Comparison of ENCODE assay signal across 12 cellular contexts in genomic region chr1:24107462-24108225, GRCh38. TPM values are rescaled to one million over a fixed set of nuclear protein-coding genes. Genes with fewer than 3 reads are reported as not detected.
DNase-seq lines count a peak whose midpoint lies in the region; ATAC-seq and TF ChIP-seq lines count a peak whose summit lies in the region.
"Had no signal": no experiment of that assay in that cellular context is flagged by ENCODE, and none has a peak within 500 bp of the region (broad histone marks: within the 10 kb centered on the region; RNA-seq: fewer than 3 reads in every experiment).

No MANE protein-coding gene starts in this region.

- H3K9ac ChIP-seq in smooth muscle cell (ENCODE audit: low read depth) = peak overlapping the region; percentile 54

- H3K79me2 ChIP-seq in smooth muscle cell (ENCODE audit: low read depth) = no peaks in the 10 kb centered on the region

- H3K36me3 ChIP-seq in smooth muscle cell (ENCODE audit: low read depth) = no peaks in the 10 kb centered on the region

- no peaks in the 10 kb centered on the region for H3K27me3 ChIP-seq in smooth muscle cell (ENCODE audit: low read depth)

- H3K4me3 ChIP-seq in smooth muscle cell = no peak overlapping the region

- no peak overlapping the region for H3K4me3 Mint-ChIP-seq in stimulated activated naive CD8-positive, alpha-beta T cell treated with anti-CD3 and anti-CD28 coated beads, Interleukin-15, amount 100 ng/mL, for 72 hours
- H3K4me3 Mint-ChIP-seq: activated CD4-positive, alpha-beta T cell treated with anti-CD3 and anti-CD28 coated beads for 36 hours had no signal

- H4K20me1 ChIP-seq in smooth muscle cell (ENCODE audit: low read depth) = no peaks in the 10 kb centered on the region

- peaks cover 17% of the 10 kb centered on the region for H3K27me3 Mint-ChIP-seq in stimulated activated naive CD8-positive, alpha-beta T cell treated with anti-CD3 and anti-CD28 coated beads, Interleukin-15, amount 100 ng/mL, for 72 hours

- no peak overlapping the region for H3K27ac Mint-ChIP-seq in stimulated activated naive CD8-positive, alpha-beta T cell treated with anti-CD3 and anti-CD28 coated beads, Interleukin-15, amount 100 ng/mL, for 72 hours
- H3K27ac Mint-ChIP-seq: activated CD4-positive, alpha-beta T cell treated with anti-CD3 and anti-CD28 coated beads for 36 hours had no signal

- peaks cover 8% of the 10 kb centered on the region for H3K4me1 Mint-ChIP-seq in stimulated activated naive CD8-positive, alpha-beta T cell treated with anti-CD3 and anti-CD28 coated beads, Interleukin-15, amount 100 ng/mL, for 72 hours

- H3K27ac ChIP-seq in smooth muscle cell (ENCODE audit: low read depth) = peak overlapping the region; percentile 75
- H3K27ac ChIP-seq: 22Rv1 had no signal

- no peaks in the 10 kb centered on the region for H3F3A ChIP-seq in smooth muscle cell (ENCODE audit: low read depth)

- no peaks in the 10 kb centered on the region for H3K9me3 Mint-ChIP-seq in stimulated activated naive CD8-positive, alpha-beta T cell treated with anti-CD3 and anti-CD28 coated beads, Interleukin-15, amount 100 ng/mL, for 72 hours

- WGBS in smooth muscle cell (ENCODE audit: low lambda C conversion rate) = 45% methylated on average over 18 of the region's 18 CpGs

- H2AFZ ChIP-seq in smooth muscle cell (ENCODE audit: low read depth) = peak overlapping the region; percentile 88

- no peak for ATAC-seq in stimulated activated naive CD8-positive, alpha-beta T cell treated with anti-CD3 and anti-CD28 coated beads, Interleukin-15, amount 100 ng/mL, for 72 hours
- ATAC-seq in GM21381 (IDR thresholded peaks at IDR 0.05; ENCODE audit: unreplicated experiment) = no peak
- ATAC-seq: activated CD4-positive, alpha-beta T cell treated with anti-CD3 and anti-CD28 coated beads for 36 hours had no signal

- DNase-seq in NCI-H2227 (lab: John Stamatoyannopoulos, UW; ENCODE audit: unreplicated experiment) = peak; percentile 11
- DNase-seq in NCI-H2227 treated with DMSO at 0.1 percent for 48 hours (lab: John Stamatoyannopoulos, UW) = no peak
- peak; percentile 68 for DNase-seq in astrocyte of the hippocampus (ENCODE audit: low read depth, low spot score)
- peak; percentile 83 for DNase-seq in islet precursor cell
- no peak for DNase-seq in smooth muscle cell (lab: John Stamatoyannopoulos, UW; ENCODE audit: unreplicated experiment)
- DNase-seq in stimulated activated naive CD8-positive, alpha-beta T cell treated with anti-CD3 and anti-CD28 coated beads, Interleukin-15, amount 100 ng/mL, for 72 hours = no peak
- DNase-seq in activated naive CD4-positive, alpha-beta T cell (lab: John Stamatoyannopoulos, UW) = no peak
- DNase-seq: activated CD4-positive, alpha-beta T cell treated with anti-CD3 and anti-CD28 coated beads for 36 hours; effector CD4-positive, alpha-beta T cell; NCI-H1930 had no signal

- peaks cover 14% of the 10 kb centered on the region for H3K4me1 ChIP-seq in smooth muscle cell (ENCODE audit: low read depth)

- no peak for TF ChIP-seq CTCF in smooth muscle cell (IDR thresholded peaks at IDR 0.05; ENCODE audit: borderline replicate concordance, insufficient read depth, poor library complexity, severe bottlenecking)

- H3K9me3 ChIP-seq in smooth muscle cell (replicated peaks; ENCODE audit: low read depth) = no peaks in the 10 kb centered on the region

- peak overlapping the region; percentile 18 for H3K4me2 ChIP-seq in smooth muscle cell

RNA-seq across cellular contexts. Expression of gene MYOM3, which starts 4.3 kb away (rescaled TPM):
- 0.18 and 0.63 TPM in 2 replicates for total RNA-seq in smooth muscle cell
- 0.26 and 0.64 TPM in 2 replicates for polyA plus RNA-seq in smooth muscle cell
- total RNA-seq: activated CD4-positive, alpha-beta T cell treated with anti-CD3 and anti-CD28 coated beads for 36 hours had no signal

RNA-seq across cellular contexts. Expression of gene IL22RA1, which starts 35.3 kb away (rescaled TPM):
- 0.31 and 0.40 TPM in 2 replicates for total RNA-seq in smooth muscle cell
- 0.64 TPM in 1 of 2 replicates, not detected in the other for polyA plus RNA-seq in smooth muscle cell
- total RNA-seq: activated CD4-positive, alpha-beta T cell treated with anti-CD3 and anti-CD28 coated beads for 36 hours had no signal

Comparison
In these comparisons a context has a peak if more than half of its experiments do, and no peak if none do; other contexts are left out.
1. DNase-seq: peak in NCI-H2227 (single experiment), astrocyte of the hippocampus (single experiment) and islet precursor cell (single experiment); none in NCI-H2227 treated with DMSO at 0.1 percent for 48 hours (single experiment), smooth muscle cell (single experiment), stimulated activated naive CD8-positive, alpha-beta T cell treated with anti-CD3 and anti-CD28 coated beads, Interleukin-15, amount 100 ng/mL, for 72 hours (0 of 2) and activated naive CD4-positive, alpha-beta T cell (0 of 4).